In genomic region chr13:38685974-38686571, GRCh38 we compare ENCODE assay signal across 8 cellular contexts. TPM values are rescaled to one million over a fixed set of nuclear protein-coding genes. Genes with fewer than 3 reads are reported as not detected.
DNase-seq lines count a peak whose midpoint lies in the region; ATAC-seq, FAIRE-seq and TF ChIP-seq lines count a peak whose summit lies in the region.

No MANE protein-coding gene starts in this region.

- H3K4me3 Mint-ChIP-seq in brain: peak overlapping the region; percentile 84 to 95 (median 88)

- H3K79me2 ChIP-seq in ACC112 (ENCODE audit: control insufficient read depth, insufficient read depth, low read length, unreplicated experiment): no peaks in the 10 kb centered on the region

- H3K27me3 ChIP-seq in ACC112 (ENCODE audit: insufficient read depth, low read length): peaks cover 90% of the 10 kb centered on the region
- H3K27me3 ChIP-seq in left lung: peaks cover 32 to 45% of the 10 kb centered on the region in 2 donors

- H3K4me1 ChIP-seq in ACC112 (ENCODE audit: control insufficient read depth, insufficient read depth, low read length, unreplicated experiment) (peaks cover 6% of the 10 kb centered on the region), left lung (peaks cover 0 to 6% of the 10 kb centered on the region in 2 donors)

- H3K9me3 ChIP-seq in left lung: no peaks in the 10 kb centered on the region

- ATAC-seq in left lung (peak; percentile 55), GM21737 (IDR thresholded peaks at IDR 0.05; ENCODE audit: unreplicated experiment) (no peak), GM19397 (IDR thresholded peaks at IDR 0.05; ENCODE audit: unreplicated experiment) (no peak)

- no peak for FAIRE-seq in urothelium cell line (lab: Jason Lieb, UNC)

- peaks cover 11% of the 10 kb centered on the region for H3K4me1 Mint-ChIP-seq in brain

- H3K4me3 ChIP-seq in ACC112 (ENCODE audit: low read depth, low read length) (peak overlapping the region; percentile 65), left lung (peak overlapping the region; percentile 39 to 45)

- intact Hi-C loops in left lung (cut with DNase I): no loop called here

- H3K27ac Mint-ChIP-seq in brain: peak overlapping the region in 4 of 5 experiments; percentile 20 to 62 (median 42)

- peaks cover 15% of the 10 kb centered on the region for H3K36me3 Mint-ChIP-seq in brain

- no peak overlapping the region for H2AFZ ChIP-seq in ACC112 (ENCODE audit: low read length, unreplicated experiment)

- TF ChIP-seq CTCF in LNCAP (IDR thresholded peaks at IDR 0.05): peak; percentile 15; the same call in 1 of the 2 replicates
- TF ChIP-seq CTCF in brain (conservative IDR thresholded peaks at IDR 0.05): peak; percentile 81 to 84
- no peak for TF ChIP-seq CTCF in left lung (IDR thresholded peaks at IDR 0.05)

- no peaks in the 10 kb centered on the region for H3K36me3 ChIP-seq in ACC112 (ENCODE audit: insufficient read depth, low read length)
- H3K36me3 ChIP-seq in left lung: no peaks in the 10 kb centered on the region

- DNase-seq in left lung (peak; percentile 37 to 66), urothelium cell line (ENCODE audit: low spot score) (peak; percentile 25)
- DNase-seq in activated effector memory CD4-positive, alpha-beta T cell treated with anti-CD3 and anti-CD28 coated beads, Interleukin-2, amount 50 U/mL, for 16 hours: no peak

- peaks cover 27% of the 10 kb centered on the region for H3K27me3 Mint-ChIP-seq in brain

- peaks cover 0 to 10% (median 4%) of the 10 kb centered on the region in 5 experiments for H3K9me3 Mint-ChIP-seq in brain

- H3K27ac ChIP-seq in ACC112 (ENCODE audit: low read depth, low read length) (no peak overlapping the region), left lung (peak overlapping the region; percentile 14 to 59)

RNA-seq across cellular contexts. Expression of gene FREM2, which starts 0.8 kb away (rescaled TPM):
- polyA plus RNA-seq in brain (ENCODE audit: insufficient read depth, low read depth, low replicate concordance): 1.2 TPM
- 10 to 100 TPM; 12.4 to 15.0 TPM for total RNA-seq in left lung

Comparison
In these comparisons a context has a peak if more than half of its experiments do, and no peak if none do; other contexts are left out.
1. CTCF ChIP-seq: peak in LNCAP (single experiment) and brain (2 of 2); none in left lung (0 of 2).